Comparison of ENCODE assay signal across 8 cellular contexts in the genomic region with DNA sequence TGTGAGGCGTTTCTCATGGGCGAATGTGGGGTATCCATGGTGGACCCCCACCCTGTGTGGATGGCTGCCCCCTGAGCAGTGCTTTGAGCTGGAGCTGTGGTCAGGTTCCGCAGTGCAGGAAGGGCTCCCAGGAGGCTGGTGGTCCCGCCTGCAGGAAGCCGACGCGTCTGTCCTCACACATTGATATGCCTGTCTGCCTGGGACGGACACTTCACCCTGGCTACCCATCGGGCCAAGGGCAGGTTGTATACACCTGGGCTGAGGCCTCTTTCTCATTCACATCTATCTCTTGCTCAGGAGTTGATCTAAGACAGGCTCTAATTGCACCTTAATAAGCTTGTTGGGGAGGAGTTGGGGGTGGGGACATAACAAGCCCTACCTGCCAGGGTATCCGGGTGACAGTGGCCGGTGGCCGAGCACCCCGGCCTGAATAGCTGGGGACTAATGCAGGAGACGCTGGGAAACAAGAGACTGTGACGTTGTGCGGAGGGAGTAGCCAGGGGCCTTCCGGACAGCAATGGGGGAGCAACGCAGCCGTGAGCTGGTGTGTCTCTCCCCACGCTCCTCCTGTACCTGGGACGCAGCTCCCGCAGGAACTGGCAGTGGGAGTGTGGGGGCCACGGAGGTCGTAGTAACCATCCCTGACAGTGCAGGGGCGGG. TPM values are rescaled to one million over a fixed set of nuclear protein-coding genes. Genes with fewer than 3 reads are reported as not detected.
DNase-seq lines count a peak whose midpoint lies in the region; ATAC-seq and TF ChIP-seq lines count a peak whose summit lies in the region.

No MANE protein-coding gene starts in this region.

- H3K27ac ChIP-seq in cardiac muscle cell (peak overlapping the region; percentile 73), uterus (peak overlapping the region; percentile 67 to 75)

- TF ChIP-seq POLR2A in uterus (IDR thresholded peaks at IDR 0.05) = peak in 1 of 2 donors; percentile 17

- intact Hi-C loops in Right ventricle myocardium inferior (cut with DNase I) (loop anchor here (10.0 kb wide), 1 partner anchor 56 kb away; no protein-coding TSS in a partner anchor), uterus (cut with DNase I; ENCODE audit: low total_unique reads) (no loop called here)

- H3K4me1 ChIP-seq in cardiac muscle cell (ENCODE audit: low read depth) (peaks cover 4% of the 10 kb centered on the region), uterus (no peaks in the 10 kb centered on the region)

- ATAC-seq in Right ventricle myocardium inferior (no peak), left lobe of liver (peak; percentile 37)

- peak; percentile 53 to 87 for DNase-seq in cardiac muscle cell (ENCODE audit: low read depth in 1 of 2, low spot score in 1 of 2)
- no peak for DNase-seq in Right ventricle myocardium inferior (ENCODE audit: missing footprints)
- DNase-seq in anterior cingulate cortex (lab: John Stamatoyannopoulos, UW) = peak in 46 of 58 donors; percentile 16 to 87 (median 63)
- no peak for DNase-seq in left lobe of liver (ENCODE audit: low spot score)
- peak; percentile 60 to 68 for DNase-seq in uterus
- DNase-seq in NCI-H2107 treated with DMSO at 0.1 percent for 48 hours (lab: John Stamatoyannopoulos, UW; ENCODE audit: unreplicated experiment) = no peak
- no peak for DNase-seq in mesenteric fat pad (ENCODE audit: low spot score)
- no peak for DNase-seq in activated T-cell treated with anti-CD3 and anti-CD28 coated beads for 4 hours

- H3K36me3 ChIP-seq in cardiac muscle cell (peaks cover 3% of the 10 kb centered on the region), uterus (no peaks in the 10 kb centered on the region)

- H3K9me3 ChIP-seq in cardiac muscle cell (ENCODE audit: low read depth) = no peaks in the 10 kb centered on the region
- no peaks in the 10 kb centered on the region for H3K9me3 ChIP-seq in uterus

- TF ChIP-seq CTCF in cardiac muscle cell (IDR thresholded peaks at IDR 0.05; ENCODE audit: low read depth, low read length) (no peak), uterus (IDR thresholded peaks at IDR 0.05) (no peak)

- H3K27me3 ChIP-seq in cardiac muscle cell (no peaks in the 10 kb centered on the region), uterus (no peaks in the 10 kb centered on the region)

- H3K4me3 ChIP-seq in cardiac muscle cell (no peak overlapping the region), uterus (no peak overlapping the region)

RNA-seq across cellular contexts. Expression of a gene that starts 21.7 kb away (rescaled TPM):
- total RNA-seq in cardiac muscle cell (74.4 and 76.2 TPM in 2 replicates), Right ventricle myocardium inferior (105 TPM), left lobe of liver (61.1 TPM), uterus (10 to 100 TPM; 15.9 to 89.8 (median 49.8) TPM), mesenteric fat pad (261 TPM)
- polyA plus RNA-seq in cardiac muscle cell = 82.4 and 103 TPM in 2 replicates

RNA-seq across cellular contexts. Expression of a gene that starts 35.5 kb away (rescaled TPM):
- total RNA-seq in cardiac muscle cell (9.8 and 17.3 TPM in 2 replicates), Right ventricle myocardium inferior (44.1 TPM), left lobe of liver (25.6 TPM), uterus (10 to 100 TPM in 1 of 4 donors, 1 to 10 TPM in 3; 2.0 to 31.2 (median 5.6) TPM), mesenteric fat pad (84.9 TPM)
- polyA plus RNA-seq in cardiac muscle cell = 58.4 and 83.3 TPM in 2 replicates

RNA-seq across cellular contexts. Expression of a gene that starts 48.8 kb away (rescaled TPM):
- total RNA-seq in cardiac muscle cell (14.4 and 20.1 TPM in 2 replicates), Right ventricle myocardium inferior (10.1 TPM), left lobe of liver (10.3 TPM), uterus (10 to 100 TPM; 11.0 to 31.5 (median 19.5) TPM), mesenteric fat pad (29.8 TPM)
- polyA plus RNA-seq in cardiac muscle cell = 27.8 and 32.6 TPM in 2 replicates

Comparison
In these comparisons a context has a peak if more than half of its experiments do, and no peak if none do; other contexts are left out.
1. DNase-seq: peak in cardiac muscle cell (2 of 2), anterior cingulate cortex (46 of 58) and uterus (2 of 2); none in Right ventricle myocardium inferior (single experiment), left lobe of liver (single experiment), NCI-H2107 treated with DMSO at 0.1 percent for 48 hours (single experiment), mesenteric fat pad (single experiment) and activated T-cell treated with anti-CD3 and anti-CD28 coated beads for 4 hours (single experiment).